Comparison of ENCODE assay signal across 8 cellular contexts in the genomic region with DNA sequence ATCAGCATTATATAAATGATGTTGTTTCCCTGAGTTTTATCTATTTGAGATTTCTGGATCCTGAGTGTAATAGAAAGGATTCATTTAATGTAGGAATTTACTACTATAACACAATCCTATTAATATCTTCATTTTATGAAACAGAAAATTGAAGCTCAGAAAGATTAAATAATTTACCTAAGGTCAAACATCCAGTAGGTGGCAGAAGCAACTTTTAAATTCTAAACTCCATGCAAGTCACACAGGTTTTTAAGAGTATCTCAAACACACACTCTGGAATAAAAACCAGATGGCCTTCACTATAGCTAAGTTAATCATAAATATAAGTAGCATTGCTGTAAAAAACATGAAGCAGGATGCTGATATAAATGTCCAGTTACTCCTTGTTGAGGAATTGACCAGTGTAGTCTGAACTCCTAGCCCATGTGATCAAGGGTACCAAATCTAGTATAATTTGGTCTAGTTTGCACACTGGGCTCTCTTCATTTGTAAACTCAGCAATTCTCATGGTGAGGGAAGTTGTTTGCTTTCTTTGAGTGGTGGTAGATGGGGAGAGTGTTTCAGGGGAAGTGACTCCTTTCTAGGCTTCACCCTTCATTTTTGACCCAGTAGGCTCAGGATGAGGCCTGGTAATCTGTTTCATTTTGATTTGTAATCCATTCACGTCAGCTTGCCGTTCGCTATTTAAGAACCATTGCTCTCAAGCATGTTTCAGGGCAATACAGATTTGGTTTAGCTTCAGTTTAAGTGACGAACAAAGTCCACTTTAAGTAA. TPM values are rescaled to one million over a fixed set of nuclear protein-coding genes. Genes with fewer than 3 reads are reported as not detected.
DNase-seq lines count a peak whose midpoint lies in the region; ATAC-seq and TF ChIP-seq lines count a peak whose summit lies in the region.

No MANE protein-coding gene starts in this region.

- H3K27ac Mint-ChIP-seq in endothelial cell (ENCODE audit: unreplicated experiment) = no peak overlapping the region
- H3K27ac Mint-ChIP-seq in activated naive CD4-positive, alpha-beta T cell treated with anti-CD3 and anti-CD28 coated beads, Interleukin-2, amount 10 ng/mL, durations not matched to agents 7 days and 5 days = no peak overlapping the region

- no peaks in the 10 kb centered on the region for H3K27me3 Mint-ChIP-seq in endothelial cell (ENCODE audit: unreplicated experiment)
- H3K27me3 Mint-ChIP-seq in activated naive CD4-positive, alpha-beta T cell treated with anti-CD3 and anti-CD28 coated beads, Interleukin-2, amount 10 ng/mL, durations not matched to agents 7 days and 5 days = no peaks in the 10 kb centered on the region

- peak; percentile 38 for TF ChIP-seq CTCF in endothelial cell (IDR thresholded peaks at IDR 0.05; ENCODE audit: unreplicated experiment)

- H3K9me3 Mint-ChIP-seq in endothelial cell (ENCODE audit: unreplicated experiment) = no peaks in the 10 kb centered on the region
- H3K9me3 Mint-ChIP-seq in activated naive CD4-positive, alpha-beta T cell treated with anti-CD3 and anti-CD28 coated beads, Interleukin-2, amount 10 ng/mL, durations not matched to agents 7 days and 5 days = no peaks in the 10 kb centered on the region

- in situ Hi-C loops in G401 (cut with HindIII; ENCODE audit: low sequenced_read_pairs) = no loop called here

- no peaks in the 10 kb centered on the region for H3K4me1 Mint-ChIP-seq in endothelial cell (ENCODE audit: unreplicated experiment)
- H3K4me1 Mint-ChIP-seq in activated naive CD4-positive, alpha-beta T cell treated with anti-CD3 and anti-CD28 coated beads, Interleukin-2, amount 10 ng/mL, durations not matched to agents 7 days and 5 days = no peaks in the 10 kb centered on the region

- no peak overlapping the region for H3K4me3 Mint-ChIP-seq in endothelial cell (ENCODE audit: unreplicated experiment)
- no peak overlapping the region for H3K4me3 Mint-ChIP-seq in activated naive CD4-positive, alpha-beta T cell treated with anti-CD3 and anti-CD28 coated beads, Interleukin-2, amount 10 ng/mL, durations not matched to agents 7 days and 5 days

- no peaks in the 10 kb centered on the region for H3K36me3 Mint-ChIP-seq in endothelial cell (ENCODE audit: low read depth, unreplicated experiment)
- no peaks in the 10 kb centered on the region for H3K36me3 Mint-ChIP-seq in activated naive CD4-positive, alpha-beta T cell treated with anti-CD3 and anti-CD28 coated beads, Interleukin-2, amount 10 ng/mL, durations not matched to agents 7 days and 5 days

- peak; percentile 16 for DNase-seq in G401 (ENCODE audit: low spot score)
- DNase-seq in NCI-H82 (lab: John Stamatoyannopoulos, UW) = peak; percentile 55
- DNase-seq in endothelial cell (ENCODE audit: low spot score) = no peak
- peak; percentile 18 for DNase-seq in non-pigmented ciliary epithelial cell (ENCODE audit: low read depth)
- no peak for DNase-seq in activated naive CD4-positive, alpha-beta T cell treated with anti-CD3 and anti-CD28 coated beads, Interleukin-2, amount 10 ng/mL, durations not matched to agents 7 days and 5 days
- DNase-seq in activated CD4-positive, alpha-beta T cell treated with anti-CD3 and anti-CD28 coated beads for 4 hours = no peak
- no peak for DNase-seq in activated effector memory CD4-positive, alpha-beta T cell treated with Interleukin-2 at 50 U/mL for 16 hours

- CTCF ChIA-PET in activated naive CD4-positive, alpha-beta T cell treated with anti-CD3 and anti-CD28 coated beads, Interleukin-2, amount 10 ng/mL, durations not matched to agents 7 days and 5 days (lab: Charles Lee) = interaction anchor here (0.7 to 1.8 kb wide), 3 partner anchors 9 to 232 kb away, joined by 3 to 10 read pairs (median 4); a partner anchor contains a TSS

- no peak for ATAC-seq in HG03442 (IDR thresholded peaks at IDR 0.05; ENCODE audit: unreplicated experiment)

RNA-seq across cellular contexts. Expression of a gene that starts 9.3 kb away (rescaled TPM):
- 0.12 TPM in 1 of 2 replicates, not detected in the other for total RNA-seq in G401 (2014; rRNA removed; shearing (Covaris generic))
- total RNA-seq in endothelial cell (ENCODE audit: unreplicated experiment) = not detected

Comparison
In these comparisons a context has a peak if more than half of its experiments do, and no peak if none do; other contexts are left out.
1. DNase-seq: peak in G401 (single experiment), NCI-H82 (single experiment) and non-pigmented ciliary epithelial cell (single experiment); none in endothelial cell (single experiment), activated naive CD4-positive, alpha-beta T cell treated with anti-CD3 and anti-CD28 coated beads, Interleukin-2, amount 10 ng/mL, durations not matched to agents 7 days and 5 days (single experiment), activated CD4-positive, alpha-beta T cell treated with anti-CD3 and anti-CD28 coated beads for 4 hours (0 of 2) and activated effector memory CD4-positive, alpha-beta T cell treated with Interleukin-2 at 50 U/mL for 16 hours (single experiment).